ENCODE assay signal across 3 cellular contexts in genomic region chr3:70176224-70176623, GRCh38.
TF ChIP-seq lines count a peak whose summit lies in the region.

No MANE protein-coding gene starts in this region.

TF ChIP-seq in HepG2, 621 proteins besides CTCF, POLR2A, EP300 and RAD21 (continued from another document):
- peak; percentile 92 for TF ChIP-seq ATF7 (IDR thresholded peaks at IDR 0.05)
- no peak for TF ChIP-seq ATF7 (CRISPR knock-in tag; IDR thresholded peaks at IDR 0.05)
- TF ChIP-seq NFE2L2 (IDR thresholded peaks at IDR 0.05; ENCODE audit: low read length) = no peak
- TF ChIP-seq, protein P1, sequence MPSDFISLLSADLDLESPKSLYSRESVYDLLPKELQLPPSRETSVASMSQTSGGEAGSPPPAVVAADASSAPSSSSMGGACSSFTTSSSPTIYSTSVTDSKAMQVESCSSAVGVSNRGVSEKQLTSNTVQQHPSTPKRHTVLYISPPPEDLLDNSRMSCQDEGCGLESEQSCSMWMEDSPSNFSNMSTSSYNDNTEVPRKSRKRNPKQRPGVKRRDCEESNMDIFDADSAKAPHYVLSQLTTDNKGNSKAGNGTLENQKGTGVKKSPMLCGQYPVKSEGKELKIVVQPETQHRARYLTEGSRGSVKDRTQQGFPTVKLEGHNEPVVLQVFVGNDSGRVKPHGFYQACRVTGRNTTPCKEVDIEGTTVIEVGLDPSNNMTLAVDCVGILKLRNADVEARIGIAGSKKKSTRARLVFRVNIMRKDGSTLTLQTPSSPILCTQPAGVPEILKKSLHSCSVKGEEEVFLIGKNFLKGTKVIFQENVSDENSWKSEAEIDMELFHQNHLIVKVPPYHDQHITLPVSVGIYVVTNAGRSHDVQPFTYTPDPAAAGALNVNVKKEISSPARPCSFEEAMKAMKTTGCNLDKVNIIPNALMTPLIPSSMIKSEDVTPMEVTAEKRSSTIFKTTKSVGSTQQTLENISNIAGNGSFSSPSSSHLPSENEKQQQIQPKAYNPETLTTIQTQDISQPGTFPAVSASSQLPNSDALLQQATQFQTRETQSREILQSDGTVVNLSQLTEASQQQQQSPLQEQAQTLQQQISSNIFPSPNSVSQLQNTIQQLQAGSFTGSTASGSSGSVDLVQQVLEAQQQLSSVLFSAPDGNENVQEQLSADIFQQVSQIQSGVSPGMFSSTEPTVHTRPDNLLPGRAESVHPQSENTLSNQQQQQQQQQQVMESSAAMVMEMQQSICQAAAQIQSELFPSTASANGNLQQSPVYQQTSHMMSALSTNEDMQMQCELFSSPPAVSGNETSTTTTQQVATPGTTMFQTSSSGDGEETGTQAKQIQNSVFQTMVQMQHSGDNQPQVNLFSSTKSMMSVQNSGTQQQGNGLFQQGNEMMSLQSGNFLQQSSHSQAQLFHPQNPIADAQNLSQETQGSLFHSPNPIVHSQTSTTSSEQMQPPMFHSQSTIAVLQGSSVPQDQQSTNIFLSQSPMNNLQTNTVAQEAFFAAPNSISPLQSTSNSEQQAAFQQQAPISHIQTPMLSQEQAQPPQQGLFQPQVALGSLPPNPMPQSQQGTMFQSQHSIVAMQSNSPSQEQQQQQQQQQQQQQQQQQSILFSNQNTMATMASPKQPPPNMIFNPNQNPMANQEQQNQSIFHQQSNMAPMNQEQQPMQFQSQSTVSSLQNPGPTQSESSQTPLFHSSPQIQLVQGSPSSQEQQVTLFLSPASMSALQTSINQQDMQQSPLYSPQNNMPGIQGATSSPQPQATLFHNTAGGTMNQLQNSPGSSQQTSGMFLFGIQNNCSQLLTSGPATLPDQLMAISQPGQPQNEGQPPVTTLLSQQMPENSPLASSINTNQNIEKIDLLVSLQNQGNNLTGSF (CRISPR knock-in tag; IDR thresholded peaks at IDR 0.05) = no peak

TF ChIP-seq in HEK293, 187 proteins besides CTCF, POLR2A, EP300 and RAD21 (continued from another document):
- TF ChIP-seq ATF2 (tag by site-specific recombination; IDR thresholded peaks at IDR 0.05; ENCODE audit: low read depth) (0 out of 2 replicates have a peak, but pooled peaks have one; percentile 36), ZNF19 (tag by site-specific recombination; IDR thresholded peaks at IDR 0.05; ENCODE audit: low read depth) (no peak)

TF ChIP-seq in GM12878, 131 proteins besides CTCF, POLR2A, EP300 and RAD21:
- TF ChIP-seq RELB (IDR thresholded peaks at IDR 0.05; ENCODE audit: low read depth) (no peak), ATF7 (IDR thresholded peaks at IDR 0.05; ENCODE audit: low read depth) (0 out of 2 replicates have a peak, but pooled peaks have one; percentile 23)
